ENCODE assay signal across 1 cellular context in genomic region chr10:5412277-5412941, GRCh38.
TF ChIP-seq lines count a peak whose summit lies in the region.

A gene with protein sequence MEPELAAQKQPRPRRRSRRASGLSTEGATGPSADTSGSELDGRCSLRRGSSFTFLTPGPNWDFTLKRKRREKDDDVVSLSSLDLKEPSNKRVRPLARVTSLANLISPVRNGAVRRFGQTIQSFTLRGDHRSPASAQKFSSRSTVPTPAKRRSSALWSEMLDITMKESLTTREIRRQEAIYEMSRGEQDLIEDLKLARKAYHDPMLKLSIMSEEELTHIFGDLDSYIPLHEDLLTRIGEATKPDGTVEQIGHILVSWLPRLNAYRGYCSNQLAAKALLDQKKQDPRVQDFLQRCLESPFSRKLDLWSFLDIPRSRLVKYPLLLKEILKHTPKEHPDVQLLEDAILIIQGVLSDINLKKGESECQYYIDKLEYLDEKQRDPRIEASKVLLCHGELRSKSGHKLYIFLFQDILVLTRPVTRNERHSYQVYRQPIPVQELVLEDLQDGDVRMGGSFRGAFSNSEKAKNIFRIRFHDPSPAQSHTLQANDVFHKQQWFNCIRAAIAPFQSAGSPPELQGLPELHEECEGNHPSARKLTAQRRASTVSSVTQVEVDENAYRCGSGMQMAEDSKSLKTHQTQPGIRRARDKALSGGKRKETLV (plus strand): TSS chr10:5412557. CDS start chr10:5412693, 136 bp downstream.

TF ChIP-seq in HepG2, 621 proteins besides CTCF, POLR2A, EP300 and RAD21 (continued from another document and continues in another):
- TF ChIP-seq SNAPC4 (CRISPR knock-in tag; IDR thresholded peaks at IDR 0.05) (no peak), PLRG1 (conservative IDR thresholded peaks at IDR 0.05) (no peak), ZNF260 (CRISPR knock-in tag; IDR thresholded peaks at IDR 0.05; ENCODE audit: borderline replicate concordance, low read depth) (no peak), MTF1 (CRISPR knock-in tag; IDR thresholded peaks at IDR 0.05) (no peak), KLF16 (CRISPR knock-in tag; IDR thresholded peaks at IDR 0.05) (peak in 1 of 2 experiments; percentile 67; a peak in 2 of 4 replicates), SSRP1 (CRISPR knock-in tag; IDR thresholded peaks at IDR 0.05) (no peak), ATAD3A (CRISPR knock-in tag; IDR thresholded peaks at IDR 0.05) (no peak), FOXA3 (CRISPR knock-in tag; IDR thresholded peaks at IDR 0.05) (no peak), KLF13 (CRISPR knock-in tag; IDR thresholded peaks at IDR 0.05) (0 out of 2 replicates have a peak, but pooled peaks have one; percentile 35), STAT6 (CRISPR knock-in tag; IDR thresholded peaks at IDR 0.05; ENCODE audit: borderline replicate concordance) (no peak), HNRNPL (IDR thresholded peaks at IDR 0.05; ENCODE audit: low read depth, low read length) (peak; percentile 95), ARID2 (CRISPR knock-in tag; IDR thresholded peaks at IDR 0.05; ENCODE audit: borderline replicate concordance) (no peak), SIX1 (CRISPR knock-in tag; IDR thresholded peaks at IDR 0.05; ENCODE audit: borderline replicate concordance) (no peak), CERS6 (CRISPR knock-in tag; IDR thresholded peaks at IDR 0.05) (no peak), ZNF317 (CRISPR knock-in tag; IDR thresholded peaks at IDR 0.05) (no peak), SMYD3 (CRISPR knock-in tag; IDR thresholded peaks at IDR 0.05) (no peak), ZNF383 (CRISPR knock-in tag; IDR thresholded peaks at IDR 0.05; ENCODE audit: borderline replicate concordance) (no peak), ZNF672 (CRISPR knock-in tag; IDR thresholded peaks at IDR 0.05) (no peak), MAZ (IDR thresholded peaks at IDR 0.05; ENCODE audit: borderline replicate concordance, low read depth, low read length) (no peak; the same call in 1 of the 2 replicates), MAZ (CRISPR knock-in tag; IDR thresholded peaks at IDR 0.05; ENCODE audit: low read depth) (no peak), RFX5 (IDR thresholded peaks at IDR 0.05; ENCODE audit: low read depth, low read length) (no peak), CHD2 (IDR thresholded peaks at IDR 0.05; ENCODE audit: low read depth, low read length) (no peak; the same call in 1 of the 2 replicates), DMAP1 (CRISPR knock-in tag; IDR thresholded peaks at IDR 0.05) (no peak; the same call in 1 of the 2 replicates), ZNF446 (CRISPR knock-in tag; IDR thresholded peaks at IDR 0.05) (no peak), ZNF878 (CRISPR knock-in tag; IDR thresholded peaks at IDR 0.05) (0 out of 2 replicates have a peak, but pooled peaks have one; percentile 43), TFE3 (CRISPR knock-in tag; IDR thresholded peaks at IDR 0.05) (no peak), PHF21A (CRISPR knock-in tag; IDR thresholded peaks at IDR 0.05) (no peak), ZFYVE20 (CRISPR knock-in tag; IDR thresholded peaks at IDR 0.05; ENCODE audit: borderline replicate concordance, low read depth) (no peak), ZXDC (CRISPR knock-in tag; IDR thresholded peaks at IDR 0.05) (no peak), ZNF639 (CRISPR knock-in tag; conservative IDR thresholded peaks at IDR 0.05) (no peak)
- TF ChIP-seq, protein P1, sequence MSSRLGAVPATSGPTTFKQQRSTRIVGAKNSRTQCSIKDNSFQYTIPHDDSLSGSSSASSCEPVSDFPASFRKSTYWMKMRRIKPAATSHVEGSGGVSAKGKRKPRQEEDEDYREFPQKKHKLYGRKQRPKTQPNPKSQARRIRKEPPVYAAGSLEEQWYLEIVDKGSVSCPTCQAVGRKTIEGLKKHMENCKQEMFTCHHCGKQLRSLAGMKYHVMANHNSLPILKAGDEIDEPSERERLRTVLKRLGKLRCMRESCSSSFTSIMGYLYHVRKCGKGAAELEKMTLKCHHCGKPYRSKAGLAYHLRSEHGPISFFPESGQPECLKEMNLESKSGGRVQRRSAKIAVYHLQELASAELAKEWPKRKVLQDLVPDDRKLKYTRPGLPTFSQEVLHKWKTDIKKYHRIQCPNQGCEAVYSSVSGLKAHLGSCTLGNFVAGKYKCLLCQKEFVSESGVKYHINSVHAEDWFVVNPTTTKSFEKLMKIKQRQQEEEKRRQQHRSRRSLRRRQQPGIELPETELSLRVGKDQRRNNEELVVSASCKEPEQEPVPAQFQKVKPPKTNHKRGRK (CRISPR knock-in tag; IDR thresholded peaks at IDR 0.05), result no peak
- TF ChIP-seq, protein P2, sequence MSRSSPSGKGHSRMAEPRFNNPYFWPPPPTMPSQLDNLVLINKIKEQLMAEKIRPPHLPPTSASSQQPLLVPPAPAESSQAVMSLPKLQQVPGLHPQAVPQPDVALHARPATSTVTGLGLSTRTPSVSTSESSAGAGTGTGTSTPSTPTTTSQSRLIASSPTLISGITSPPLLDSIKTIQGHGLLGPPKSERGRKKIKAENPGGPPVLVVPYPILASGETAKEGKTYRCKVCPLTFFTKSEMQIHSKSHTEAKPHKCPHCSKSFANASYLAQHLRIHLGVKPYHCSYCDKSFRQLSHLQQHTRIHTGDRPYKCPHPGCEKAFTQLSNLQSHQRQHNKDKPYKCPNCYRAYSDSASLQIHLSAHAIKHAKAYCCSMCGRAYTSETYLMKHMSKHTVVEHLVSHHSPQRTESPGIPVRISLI (CRISPR knock-in tag; IDR thresholded peaks at IDR 0.05; ENCODE audit: borderline replicate concordance), result no peak
- TF ChIP-seq, protein P3, sequence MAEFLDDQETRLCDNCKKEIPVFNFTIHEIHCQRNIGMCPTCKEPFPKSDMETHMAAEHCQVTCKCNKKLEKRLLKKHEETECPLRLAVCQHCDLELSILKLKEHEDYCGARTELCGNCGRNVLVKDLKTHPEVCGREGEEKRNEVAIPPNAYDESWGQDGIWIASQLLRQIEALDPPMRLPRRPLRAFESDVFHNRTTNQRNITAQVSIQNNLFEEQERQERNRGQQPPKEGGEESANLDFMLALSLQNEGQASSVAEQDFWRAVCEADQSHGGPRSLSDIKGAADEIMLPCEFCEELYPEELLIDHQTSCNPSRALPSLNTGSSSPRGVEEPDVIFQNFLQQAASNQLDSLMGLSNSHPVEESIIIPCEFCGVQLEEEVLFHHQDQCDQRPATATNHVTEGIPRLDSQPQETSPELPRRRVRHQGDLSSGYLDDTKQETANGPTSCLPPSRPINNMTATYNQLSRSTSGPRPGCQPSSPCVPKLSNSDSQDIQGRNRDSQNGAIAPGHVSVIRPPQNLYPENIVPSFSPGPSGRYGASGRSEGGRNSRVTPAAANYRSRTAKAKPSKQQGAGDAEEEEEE (CRISPR knock-in tag; IDR thresholded peaks at IDR 0.05; ENCODE audit: borderline replicate concordance), result no peak
- TF ChIP-seq, protein P4, sequence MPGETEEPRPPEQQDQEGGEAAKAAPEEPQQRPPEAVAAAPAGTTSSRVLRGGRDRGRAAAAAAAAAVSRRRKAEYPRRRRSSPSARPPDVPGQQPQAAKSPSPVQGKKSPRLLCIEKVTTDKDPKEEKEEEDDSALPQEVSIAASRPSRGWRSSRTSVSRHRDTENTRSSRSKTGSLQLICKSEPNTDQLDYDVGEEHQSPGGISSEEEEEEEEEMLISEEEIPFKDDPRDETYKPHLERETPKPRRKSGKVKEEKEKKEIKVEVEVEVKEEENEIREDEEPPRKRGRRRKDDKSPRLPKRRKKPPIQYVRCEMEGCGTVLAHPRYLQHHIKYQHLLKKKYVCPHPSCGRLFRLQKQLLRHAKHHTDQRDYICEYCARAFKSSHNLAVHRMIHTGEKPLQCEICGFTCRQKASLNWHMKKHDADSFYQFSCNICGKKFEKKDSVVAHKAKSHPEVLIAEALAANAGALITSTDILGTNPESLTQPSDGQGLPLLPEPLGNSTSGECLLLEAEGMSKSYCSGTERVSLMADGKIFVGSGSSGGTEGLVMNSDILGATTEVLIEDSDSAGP (CRISPR knock-in tag; IDR thresholded peaks at IDR 0.05; ENCODE audit: borderline replicate concordance), result peak; percentile 47; the same call in 1 of the 2 replicates
